In genomic region chr3:23760871-23761373, GRCh38 we compare ENCODE assay signal across 1 cellular context.
TF ChIP-seq lines count a peak whose summit lies in the region.

No MANE protein-coding gene starts in this region.

TF ChIP-seq in GM12878, 131 proteins besides CTCF, POLR2A, EP300 and RAD21 (continued from another document and continues in another):
- TF ChIP-seq FOXM1 (IDR thresholded peaks at IDR 0.05; ENCODE audit: low read depth, low read length) (peak; percentile 88; the same call in 1 of the 2 replicates), DPF2 (IDR thresholded peaks at IDR 0.05) (peak; percentile 91), SKIL (IDR thresholded peaks at IDR 0.05; ENCODE audit: low read depth, poor library complexity, severe bottlenecking) (peak; percentile 88), MYB (IDR thresholded peaks at IDR 0.05; ENCODE audit: borderline replicate concordance, low read depth, low read length) (peak; percentile 76), MLLT1 (IDR thresholded peaks at IDR 0.05) (peak; percentile 97), NBN (IDR thresholded peaks at IDR 0.05) (peak; percentile 52; the same call in 1 of the 2 replicates), NFIC (IDR thresholded peaks at IDR 0.05; ENCODE audit: low read depth, low read length) (peak; percentile 94), RELA (IDR thresholded peaks at IDR 0.05; ENCODE audit: borderline replicate concordance, partially characterized antibody) (peak; percentile 58), RB1 (IDR thresholded peaks at IDR 0.05; ENCODE audit: borderline replicate concordance) (peak; percentile 50; the same call in 1 of the 2 replicates), STAT3 (IDR thresholded peaks at IDR 0.05; ENCODE audit: low read depth, low read length) (no peak), SPI1 (IDR thresholded peaks at IDR 0.05; ENCODE audit: borderline replicate concordance, insufficient read depth, low read depth, low read length) (no peak), SMAD1 (IDR thresholded peaks at IDR 0.05; ENCODE audit: low read depth, partially characterized antibody) (peak; percentile 28), POU2F2 (IDR thresholded peaks at IDR 0.05; ENCODE audit: borderline replicate concordance, low read depth, low read length) (peak; percentile 93; the same call in 2 of the 3 replicates), CHD2 (IDR thresholded peaks at IDR 0.05; ENCODE audit: borderline replicate concordance, low read depth, low read length) (no peak), EED (IDR thresholded peaks at IDR 0.05; ENCODE audit: low read depth) (peak; percentile 89), IRF5 (IDR thresholded peaks at IDR 0.05; ENCODE audit: borderline replicate concordance) (peak; percentile 92), BHLHE40 (IDR thresholded peaks at IDR 0.05; ENCODE audit: borderline replicate concordance in 1 of 2, low read depth in 2 of 2, low read length in 1 of 2) (peak; percentile 65 to 67; a peak in 2 of 4 replicates), RUNX3 (IDR thresholded peaks at IDR 0.05; ENCODE audit: low read length) (peak; percentile 100), TCF12 (IDR thresholded peaks at IDR 0.05; ENCODE audit: low read depth, low read length) (0 out of 2 replicates have a peak, but pooled peaks have one; percentile 24), MTA2 (IDR thresholded peaks at IDR 0.05; ENCODE audit: low read depth) (peak; percentile 91), CREM (IDR thresholded peaks at IDR 0.05; ENCODE audit: low read depth) (0 out of 2 replicates have a peak, but pooled peaks have one; percentile 48), ATF7 (IDR thresholded peaks at IDR 0.05; ENCODE audit: low read depth) (0 out of 2 replicates have a peak, but pooled peaks have one; percentile 27), IKZF1 (conservative IDR thresholded peaks at IDR 0.05) (peak; percentile 89), ESRRA (IDR thresholded peaks at IDR 0.05; ENCODE audit: low read length) (no peak), MXI1 (IDR thresholded peaks at IDR 0.05; ENCODE audit: low read depth, low read length) (0 out of 2 replicates have a peak, but pooled peaks have one; percentile 27), TBL1XR1 (IDR thresholded peaks at IDR 0.05; ENCODE audit: low read depth, low read length) (peak; percentile 60; the same call in 1 of the 2 replicates), MEF2A (IDR thresholded peaks at IDR 0.05; ENCODE audit: insufficient read depth, low read depth, low read length) (peak; percentile 47; the same call in 1 of the 2 replicates), TCF7 (IDR thresholded peaks at IDR 0.05; ENCODE audit: borderline replicate concordance) (no peak), POLR2AphosphoS5 (IDR thresholded peaks at IDR 0.05; ENCODE audit: low read length) (no peak), SP1 (IDR thresholded peaks at IDR 0.05; ENCODE audit: low read depth, low read length) (peak; percentile 11), ATF2 (IDR thresholded peaks at IDR 0.05; ENCODE audit: low read length) (peak; percentile 73; the same call in 1 of the 2 replicates), ZSCAN29 (IDR thresholded peaks at IDR 0.05) (peak; percentile 62; the same call in 1 of the 2 replicates), NR2F1 (conservative IDR thresholded peaks at IDR 0.05) (peak; percentile 70), ELK1 (IDR thresholded peaks at IDR 0.05; ENCODE audit: low read depth, low read length) (no peak)
- TF ChIP-seq, protein P1, sequence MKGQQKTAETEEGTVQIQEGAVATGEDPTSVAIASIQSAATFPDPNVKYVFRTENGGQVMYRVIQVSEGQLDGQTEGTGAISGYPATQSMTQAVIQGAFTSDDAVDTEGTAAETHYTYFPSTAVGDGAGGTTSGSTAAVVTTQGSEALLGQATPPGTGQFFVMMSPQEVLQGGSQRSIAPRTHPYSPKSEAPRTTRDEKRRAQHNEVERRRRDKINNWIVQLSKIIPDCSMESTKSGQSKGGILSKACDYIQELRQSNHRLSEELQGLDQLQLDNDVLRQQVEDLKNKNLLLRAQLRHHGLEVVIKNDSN (IDR thresholded peaks at IDR 0.05; ENCODE audit: borderline replicate concordance, extremely low read length, insufficient read depth, low read depth, low read length), result no peak
- TF ChIP-seq, protein P2, sequence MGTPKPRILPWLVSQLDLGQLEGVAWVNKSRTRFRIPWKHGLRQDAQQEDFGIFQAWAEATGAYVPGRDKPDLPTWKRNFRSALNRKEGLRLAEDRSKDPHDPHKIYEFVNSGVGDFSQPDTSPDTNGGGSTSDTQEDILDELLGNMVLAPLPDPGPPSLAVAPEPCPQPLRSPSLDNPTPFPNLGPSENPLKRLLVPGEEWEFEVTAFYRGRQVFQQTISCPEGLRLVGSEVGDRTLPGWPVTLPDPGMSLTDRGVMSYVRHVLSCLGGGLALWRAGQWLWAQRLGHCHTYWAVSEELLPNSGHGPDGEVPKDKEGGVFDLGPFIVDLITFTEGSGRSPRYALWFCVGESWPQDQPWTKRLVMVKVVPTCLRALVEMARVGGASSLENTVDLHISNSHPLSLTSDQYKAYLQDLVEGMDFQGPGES (IDR thresholded peaks at IDR 0.05), result no peak
- TF ChIP-seq, protein P3, sequence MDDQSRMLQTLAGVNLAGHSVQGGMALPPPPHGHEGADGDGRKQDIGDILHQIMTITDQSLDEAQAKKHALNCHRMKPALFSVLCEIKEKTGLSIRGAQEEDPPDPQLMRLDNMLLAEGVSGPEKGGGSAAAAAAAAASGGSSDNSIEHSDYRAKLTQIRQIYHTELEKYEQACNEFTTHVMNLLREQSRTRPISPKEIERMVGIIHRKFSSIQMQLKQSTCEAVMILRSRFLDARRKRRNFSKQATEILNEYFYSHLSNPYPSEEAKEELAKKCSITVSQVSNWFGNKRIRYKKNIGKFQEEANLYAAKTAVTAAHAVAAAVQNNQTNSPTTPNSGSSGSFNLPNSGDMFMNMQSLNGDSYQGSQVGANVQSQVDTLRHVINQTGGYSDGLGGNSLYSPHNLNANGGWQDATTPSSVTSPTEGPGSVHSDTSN (IDR thresholded peaks at IDR 0.05; ENCODE audit: insufficient replicate concordance, low read depth, low read length), result no peak
- TF ChIP-seq, protein P4, sequence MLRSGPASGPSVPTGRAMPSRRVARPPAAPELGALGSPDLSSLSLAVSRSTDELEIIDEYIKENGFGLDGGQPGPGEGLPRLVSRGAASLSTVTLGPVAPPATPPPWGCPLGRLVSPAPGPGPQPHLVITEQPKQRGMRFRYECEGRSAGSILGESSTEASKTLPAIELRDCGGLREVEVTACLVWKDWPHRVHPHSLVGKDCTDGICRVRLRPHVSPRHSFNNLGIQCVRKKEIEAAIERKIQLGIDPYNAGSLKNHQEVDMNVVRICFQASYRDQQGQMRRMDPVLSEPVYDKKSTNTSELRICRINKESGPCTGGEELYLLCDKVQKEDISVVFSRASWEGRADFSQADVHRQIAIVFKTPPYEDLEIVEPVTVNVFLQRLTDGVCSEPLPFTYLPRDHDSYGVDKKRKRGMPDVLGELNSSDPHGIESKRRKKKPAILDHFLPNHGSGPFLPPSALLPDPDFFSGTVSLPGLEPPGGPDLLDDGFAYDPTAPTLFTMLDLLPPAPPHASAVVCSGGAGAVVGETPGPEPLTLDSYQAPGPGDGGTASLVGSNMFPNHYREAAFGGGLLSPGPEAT (IDR thresholded peaks at IDR 0.05; ENCODE audit: low read depth), result peak; percentile 70; the same call in 1 of the 2 replicates
- TF ChIP-seq, protein P5, sequence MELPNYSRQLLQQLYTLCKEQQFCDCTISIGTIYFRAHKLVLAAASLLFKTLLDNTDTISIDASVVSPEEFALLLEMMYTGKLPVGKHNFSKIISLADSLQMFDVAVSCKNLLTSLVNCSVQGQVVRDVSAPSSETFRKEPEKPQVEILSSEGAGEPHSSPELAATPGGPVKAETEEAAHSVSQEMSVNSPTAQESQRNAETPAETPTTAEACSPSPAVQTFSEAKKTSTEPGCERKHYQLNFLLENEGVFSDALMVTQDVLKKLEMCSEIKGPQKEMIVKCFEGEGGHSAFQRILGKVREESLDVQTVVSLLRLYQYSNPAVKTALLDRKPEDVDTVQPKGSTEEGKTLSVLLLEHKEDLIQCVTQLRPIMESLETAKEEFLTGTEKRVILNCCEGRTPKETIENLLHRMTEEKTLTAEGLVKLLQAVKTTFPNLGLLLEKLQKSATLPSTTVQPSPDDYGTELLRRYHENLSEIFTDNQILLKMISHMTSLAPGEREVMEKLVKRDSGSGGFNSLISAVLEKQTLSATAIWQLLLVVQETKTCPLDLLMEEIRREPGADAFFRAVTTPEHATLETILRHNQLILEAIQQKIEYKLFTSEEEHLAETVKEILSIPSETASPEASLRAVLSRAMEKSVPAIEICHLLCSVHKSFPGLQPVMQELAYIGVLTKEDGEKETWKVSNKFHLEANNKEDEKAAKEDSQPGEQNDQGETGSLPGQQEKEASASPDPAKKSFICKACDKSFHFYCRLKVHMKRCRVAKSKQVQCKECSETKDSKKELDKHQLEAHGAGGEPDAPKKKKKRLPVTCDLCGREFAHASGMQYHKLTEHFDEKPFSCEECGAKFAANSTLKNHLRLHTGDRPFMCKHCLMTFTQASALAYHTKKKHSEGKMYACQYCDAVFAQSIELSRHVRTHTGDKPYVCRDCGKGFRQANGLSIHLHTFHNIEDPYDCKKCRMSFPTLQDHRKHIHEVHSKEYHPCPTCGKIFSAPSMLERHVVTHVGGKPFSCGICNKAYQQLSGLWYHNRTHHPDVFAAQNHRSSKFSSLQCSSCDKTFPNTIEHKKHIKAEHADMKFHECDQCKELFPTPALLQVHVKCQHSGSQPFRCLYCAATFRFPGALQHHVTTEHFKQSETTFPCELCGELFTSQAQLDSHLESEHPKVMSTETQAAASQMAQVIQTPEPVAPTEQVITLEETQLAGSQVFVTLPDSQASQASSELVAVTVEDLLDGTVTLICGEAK (IDR thresholded peaks at IDR 0.05; ENCODE audit: borderline replicate concordance), result no peak
- TF ChIP-seq, protein P6, sequence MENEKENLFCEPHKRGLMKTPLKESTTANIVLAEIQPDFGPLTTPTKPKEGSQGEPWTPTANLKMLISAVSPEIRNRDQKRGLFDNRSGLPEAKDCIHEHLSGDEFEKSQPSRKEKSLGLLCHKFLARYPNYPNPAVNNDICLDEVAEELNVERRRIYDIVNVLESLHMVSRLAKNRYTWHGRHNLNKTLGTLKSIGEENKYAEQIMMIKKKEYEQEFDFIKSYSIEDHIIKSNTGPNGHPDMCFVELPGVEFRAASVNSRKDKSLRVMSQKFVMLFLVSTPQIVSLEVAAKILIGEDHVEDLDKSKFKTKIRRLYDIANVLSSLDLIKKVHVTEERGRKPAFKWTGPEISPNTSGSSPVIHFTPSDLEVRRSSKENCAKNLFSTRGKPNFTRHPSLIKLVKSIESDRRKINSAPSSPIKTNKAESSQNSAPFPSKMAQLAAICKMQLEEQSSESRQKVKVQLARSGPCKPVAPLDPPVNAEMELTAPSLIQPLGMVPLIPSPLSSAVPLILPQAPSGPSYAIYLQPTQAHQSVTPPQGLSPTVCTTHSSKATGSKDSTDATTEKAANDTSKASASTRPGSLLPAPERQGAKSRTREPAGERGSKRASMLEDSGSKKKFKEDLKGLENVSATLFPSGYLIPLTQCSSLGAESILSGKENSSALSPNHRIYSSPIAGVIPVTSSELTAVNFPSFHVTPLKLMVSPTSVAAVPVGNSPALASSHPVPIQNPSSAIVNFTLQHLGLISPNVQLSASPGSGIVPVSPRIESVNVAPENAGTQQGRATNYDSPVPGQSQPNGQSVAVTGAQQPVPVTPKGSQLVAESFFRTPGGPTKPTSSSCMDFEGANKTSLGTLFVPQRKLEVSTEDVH (IDR thresholded peaks at IDR 0.05; ENCODE audit: low read depth, partially characterized antibody), result no peak
